ENCODE assay signal across 11 cellular contexts in genomic region chr2:37819228-37819627, GRCh38.
DNase-seq lines count a peak whose midpoint lies in the region; ATAC-seq and TF ChIP-seq lines count a peak whose summit lies in the region.
"Had no signal": no experiment of that assay in that cellular context is flagged by ENCODE, and none has a peak within 500 bp of the region (broad histone marks: within the 10 kb centered on the region; RNA-seq: fewer than 3 reads in every experiment).

No MANE protein-coding gene starts in this region.

- H3K4me1 ChIP-seq in osteoblast (ENCODE audit: insufficient read depth, low read length) (peaks cover 20% of the 10 kb centered on the region), PC-3 (ENCODE audit: insufficient read depth, low read length) (0 out of 2 replicates have a peak, but pooled peaks cover 5% of the 10 kb centered on the region), BE2C (no peaks in the 10 kb centered on the region)

- ATAC-seq in PC-3: no peak

- H4K20me1 ChIP-seq in osteoblast (ENCODE audit: insufficient read depth, low read length) (no peaks in the 10 kb centered on the region), PC-3 (ENCODE audit: low read length) (no peaks in the 10 kb centered on the region)

- H3F3A ChIP-seq in PC-3 (ENCODE audit: low read length, unreplicated experiment): no peaks in the 10 kb centered on the region

- intact Hi-C loops in PC-3 (cut with micrococcal nuclease): no loop called here

- no peaks in the 10 kb centered on the region for H3K27me3 ChIP-seq in brain microvascular endothelial cell (replicated peaks)
- no peaks in the 10 kb centered on the region for H3K27me3 ChIP-seq in osteoblast (ENCODE audit: insufficient read depth, low read length)
- H3K27me3 ChIP-seq in PC-3 (ENCODE audit: low read length): no peaks in the 10 kb centered on the region
- H3K27me3 ChIP-seq in BE2C: no peaks in the 10 kb centered on the region

- H2AFZ ChIP-seq in osteoblast (ENCODE audit: low read length): peak overlapping the region; percentile 71
- H2AFZ ChIP-seq in PC-3 (ENCODE audit: low read length): no peak overlapping the region

- POLR2A ChIA-PET in PC-3 (lab: Charles Lee; ENCODE audit: unreplicated experiment): no interaction called here

- H3K4me3 ChIP-seq in brain microvascular endothelial cell (ENCODE audit: low read depth, low read length): no peak overlapping the region
- no peak overlapping the region for H3K4me3 ChIP-seq in osteoblast (ENCODE audit: insufficient read depth, low read length)
- no peak overlapping the region for H3K4me3 ChIP-seq in PC-3 (ENCODE audit: low read length)
- no peak overlapping the region for H3K4me3 ChIP-seq in BE2C (ENCODE audit: low read depth, low read length)

- no peak for TF ChIP-seq CTCF in brain microvascular endothelial cell (IDR thresholded peaks at IDR 0.05; ENCODE audit: low read depth, low read length, missing control alignments)
- TF ChIP-seq CTCF in osteoblast (IDR thresholded peaks at IDR 0.05; ENCODE audit: extremely low read depth, low read depth, low read length): no peak
- TF ChIP-seq CTCF in PC-3 (conservative IDR thresholded peaks at IDR 0.05; ENCODE audit: low read depth, low read length): no peak
- no peak for TF ChIP-seq CTCF in BE2C (IDR thresholded peaks at IDR 0.05; ENCODE audit: low read depth, low read length)

- peak overlapping the region; percentile 41 for H3K4me2 ChIP-seq in osteoblast (ENCODE audit: insufficient read depth, low read length)
- H3K4me2 ChIP-seq in PC-3 (ENCODE audit: low read length): no peak overlapping the region

- no peaks in the 10 kb centered on the region for H3K9me2 ChIP-seq in PC-3 (replicated peaks; ENCODE audit: low read length)

- no peak overlapping the region for H3K27ac ChIP-seq in brain microvascular endothelial cell
- peak overlapping the region; percentile 60 for H3K27ac ChIP-seq in osteoblast (ENCODE audit: low read depth, low read length)
- no peak overlapping the region for H3K27ac ChIP-seq in PC-3 (ENCODE audit: low read length)

- BruUV-seq in PC-3 (replicated peaks; lab: Mats Ljungman, UMichigan): no TSS peak

- H3K36me3 ChIP-seq in brain microvascular endothelial cell (replicated peaks) (no peaks in the 10 kb centered on the region), osteoblast (ENCODE audit: insufficient read depth, low read length) (no peaks in the 10 kb centered on the region), PC-3 (ENCODE audit: low read depth, low read length) (no peaks in the 10 kb centered on the region), BE2C (no peaks in the 10 kb centered on the region)

- CTCF ChIA-PET in PC-3 (lab: Charles Lee): no interaction called here

- no peak overlapping the region for H3K9ac ChIP-seq in PC-3 (ENCODE audit: low read length)

- in situ Hi-C loops in brain microvascular endothelial cell (cut with HindIII; ENCODE audit: low pct_ligation_motif_present, low sequenced_read_pairs): no loop called here

- H3K79me2 ChIP-seq in osteoblast (ENCODE audit: insufficient read depth, low read length) (no peaks in the 10 kb centered on the region), PC-3 (ENCODE audit: low read length) (no peaks in the 10 kb centered on the region)

- no peaks in the 10 kb centered on the region for H3K9me3 ChIP-seq in osteoblast (ENCODE audit: low read depth, low read length)
- H3K9me3 ChIP-seq in PC-3 (ENCODE audit: low read length): no peaks in the 10 kb centered on the region
- no peaks in the 10 kb centered on the region; the same call in 1 of the 2 replicates for H3K9me3 ChIP-seq in BE2C

- DNase-seq in GM04503 (ENCODE audit: low read depth) (peak; percentile 82), MV-4-11 (lab: John Stamatoyannopoulos, UW) (peak; percentile 79), brain microvascular endothelial cell (peak; percentile 62), osteoblast (ENCODE audit: insufficient read length, low spot score, missing footprints) (peak; percentile 93), PC-3 (no peak), BE2C (no peak)
- DNase-seq in central memory CD4-positive, alpha-beta T cell: no peak
- DNase-seq: activated CD4-positive, alpha-beta T cell treated with anti-CD3 and anti-CD28 coated beads, Interleukin-2, amount 50 U/mL, for 48 hours; DMS153; mammary epithelial cell; NCI-H2107 had no signal

Comparison
In these comparisons a context has a peak if more than half of its experiments do, and no peak if none do; other contexts are left out.
1. DNase-seq: peak in GM04503 (single experiment), MV-4-11 (single experiment), brain microvascular endothelial cell (single experiment) and osteoblast (single experiment); none in PC-3 (single experiment), BE2C (single experiment) and central memory CD4-positive, alpha-beta T cell (single experiment).